In genomic region chr12:28872654-28873268, GRCh38 we compare ENCODE assay signal across 8 cellular contexts.
DNase-seq lines count a peak whose midpoint lies in the region; ATAC-seq and TF ChIP-seq lines count a peak whose summit lies in the region.

No MANE protein-coding gene starts in this region.

- ATAC-seq in GM21723 (IDR thresholded peaks at IDR 0.05; ENCODE audit: unreplicated experiment) (peak; percentile 65), gastroesophageal sphincter (no peak), HG02759 (IDR thresholded peaks at IDR 0.05; ENCODE audit: unreplicated experiment) (no peak)

- H3K4me1 ChIP-seq in gastroesophageal sphincter = no peaks in the 10 kb centered on the region

- TF ChIP-seq EP300 in gastroesophageal sphincter (IDR thresholded peaks at IDR 0.05) = no peak

- TF ChIP-seq POLR2A in gastroesophageal sphincter (IDR thresholded peaks at IDR 0.05) = no peak

- H3K27me3 ChIP-seq in gastroesophageal sphincter = no peaks in the 10 kb centered on the region

- 64 to 84% methylated on average over 7 of the region's 7 CpGs for WGBS in gastroesophageal sphincter (ENCODE audit: low coverage in 1 of 2), 2 donors

- H3K27ac ChIP-seq in gastroesophageal sphincter = no peak overlapping the region

- intact Hi-C loops in posterior cingulate gyrus (cut with DNase I) = loop anchor here (10.0 kb wide), 1 partner anchor 192 kb away; no protein-coding TSS in a partner anchor

- no peak overlapping the region for H3K4me3 ChIP-seq in gastroesophageal sphincter

- H3K9me3 ChIP-seq in gastroesophageal sphincter = no peaks in the 10 kb centered on the region

- TF ChIP-seq CTCF in gastroesophageal sphincter (IDR thresholded peaks at IDR 0.05) = peak; percentile 42 to 65 (median 58)

- H3K36me3 ChIP-seq in gastroesophageal sphincter = no peaks in the 10 kb centered on the region

- DNase-seq in EH (ENCODE audit: low read depth) (peak; percentile 64), NCI-H1048 (lab: John Stamatoyannopoulos, UW) (peak; percentile 12), SW480 (ENCODE audit: low spot score) (peak; percentile 79), posterior cingulate gyrus (peak in 6 of 10 donors; percentile 8 to 63 (median 32)), activated gamma-delta T cell treated with Interleukin-2 at 50 U/mL for 16 hours (no peak)
